1 cellular context compared by ENCODE assay signal in genomic region chr3:53941945-53942344, GRCh38.
TF ChIP-seq lines count a peak whose summit lies in the region.

No MANE protein-coding gene starts in this region.

TF ChIP-seq in H1, 55 proteins besides CTCF, POLR2A, EP300 and RAD21:
- TF ChIP-seq YY1 (IDR thresholded peaks at IDR 0.05; ENCODE audit: low read depth, low read length) (no peak), CHD7 (IDR thresholded peaks at IDR 0.05; ENCODE audit: insufficient replicate concordance, low read length) (no peak), CHD2 (IDR thresholded peaks at IDR 0.05; ENCODE audit: low read length) (no peak), RBBP5 (IDR thresholded peaks at IDR 0.05; ENCODE audit: borderline replicate concordance, low read depth, low read length) (no peak), NANOG (IDR thresholded peaks at IDR 0.05; ENCODE audit: insufficient read depth, low read depth, low read length, poor library complexity, severe bottlenecking) (no peak), CHD1 (IDR thresholded peaks at IDR 0.05; ENCODE audit: low read depth, low read length) (no peak)
TF ChIP-seq in H1: peak in this region for 0.
